14 cellular contexts compared by ENCODE assay signal in genomic region chrX:134580947-134581346, GRCh38.
"Had no signal": no experiment of that assay in that cellular context is flagged by ENCODE, and none has a peak within 500 bp of the region (broad histone marks: within the 10 kb centered on the region; RNA-seq: fewer than 3 reads in every experiment).

No MANE protein-coding gene starts in this region.

- H3K36me3 ChIP-seq: esophagus muscularis mucosa, stomach, thoracic aorta had no signal

- H3K4me1 ChIP-seq: esophagus muscularis mucosa, stomach had no signal

- H3K4me3 Mint-ChIP-seq: activated naive CD4-positive, alpha-beta T cell treated with anti-CD3 and anti-CD28 coated beads, Interleukin-2, amount 50 U/mL, for 24 hours; brain; nephron progenitor cell; T-helper 17 cell had no signal

- H3K27ac Mint-ChIP-seq: activated naive CD4-positive, alpha-beta T cell treated with anti-CD3 and anti-CD28 coated beads, Interleukin-2, amount 50 U/mL, for 24 hours; nephron progenitor cell; T-helper 17 cell had no signal

- ATAC-seq: left lobe of liver, T-helper 17 cell had no signal

- H3K36me3 Mint-ChIP-seq: activated naive CD4-positive, alpha-beta T cell treated with anti-CD3 and anti-CD28 coated beads, Interleukin-2, amount 50 U/mL, for 24 hours; brain had no signal

- DNase-seq: activated CD4-positive, alpha-beta T cell treated with anti-CD3 and anti-CD28 coated beads, Interleukin-2, amount 50 U/mL, for 1 hour; activated CD4-positive, CD25-positive, alpha-beta regulatory T cell; amniotic stem cell; mesenchymal stem cell; nephron progenitor cell; stimulated activated CD4-positive, alpha-beta T cell treated with anti-CD3 and anti-CD28 coated beads, Interleukin-15, amount 100 ng/mL, for 24 hours; stimulated activated CD4-positive, alpha-beta T cell treated with anti-CD3 and anti-CD28 coated beads, Interleukin-4, amount 100 ng/mL, for 24 hours; stomach; T-helper 17 cell had no signal

- H3K9me3 ChIP-seq: esophagus muscularis mucosa, stomach, thoracic aorta had no signal

- H3K27me3 ChIP-seq: esophagus muscularis mucosa had no signal

- H3K27ac ChIP-seq: esophagus muscularis mucosa, stomach, thoracic aorta had no signal

- H3K9me3 Mint-ChIP-seq: activated naive CD4-positive, alpha-beta T cell treated with anti-CD3 and anti-CD28 coated beads, Interleukin-2, amount 50 U/mL, for 24 hours had no signal

- H3K4me3 ChIP-seq: esophagus muscularis mucosa, stomach, thoracic aorta had no signal

- H3K27me3 Mint-ChIP-seq: activated naive CD4-positive, alpha-beta T cell treated with anti-CD3 and anti-CD28 coated beads, Interleukin-2, amount 50 U/mL, for 24 hours; brain had no signal

- H3K4me1 Mint-ChIP-seq: activated naive CD4-positive, alpha-beta T cell treated with anti-CD3 and anti-CD28 coated beads, Interleukin-2, amount 50 U/mL, for 24 hours; T-helper 17 cell had no signal
